ENCODE assay signal across 8 cellular contexts in the genomic region with DNA sequence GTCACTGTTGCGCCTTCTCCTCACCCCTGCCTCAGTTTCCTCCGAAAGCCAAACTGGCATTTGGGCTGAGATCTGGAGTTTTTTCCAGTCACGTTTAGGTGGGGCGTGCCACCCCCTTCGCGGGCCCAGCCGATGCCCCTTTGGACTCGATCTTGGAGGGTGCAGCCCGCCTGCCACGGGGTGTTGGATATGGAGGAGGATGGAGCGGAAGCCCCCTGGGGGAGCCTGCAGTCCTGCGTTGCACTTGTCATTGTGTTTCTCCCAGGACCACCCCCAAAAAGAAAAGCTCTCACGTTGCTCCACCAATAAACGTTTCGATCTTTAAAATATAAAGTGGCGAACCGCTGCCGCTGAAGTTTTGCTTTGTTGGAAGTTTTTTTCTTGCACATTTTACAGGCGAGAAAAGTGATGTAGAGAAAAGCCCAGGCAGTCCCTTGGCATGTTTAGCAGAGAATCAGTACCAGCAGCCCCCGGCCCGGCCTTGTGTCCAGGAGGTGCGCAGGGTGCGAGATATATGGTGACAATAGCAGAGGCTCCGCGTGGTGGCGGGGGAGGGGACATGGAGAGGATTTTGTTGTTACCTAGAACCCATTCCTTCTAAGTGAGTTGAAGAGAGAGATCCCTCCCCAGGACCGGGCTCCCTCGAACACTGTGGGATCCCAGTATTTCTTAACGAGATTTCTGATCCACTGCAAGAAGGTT. TPM values are rescaled to one million over a fixed set of nuclear protein-coding genes. Genes with fewer than 3 reads are reported as not detected.
A peak's percentile ranks its signal among the peaks of the same experiment; 100 is the strongest.
DNase-seq lines count a peak whose midpoint lies in the region; ATAC-seq and TF ChIP-seq lines count a peak whose summit lies in the region.

No MANE protein-coding gene starts in this region.

- no peak for ATAC-seq in activated T-helper 17 cell treated with anti-CD3 and anti-CD28 coated beads, Interleukin-2, amount 50 U/mL, for 72 hours (replicated peaks)
- no peak for ATAC-seq in GM18868 (IDR thresholded peaks at IDR 0.05; ENCODE audit: unreplicated experiment)

- WGBS in iPS DF 6.9 (ENCODE audit: insufficient coverage, insufficient read length): no CpG with 5 or more reads among the region's 29 CpGs
- WGBS in spleen, 5 donors: 2 to 3% (median 3%) methylated on average over 29 of the region's 29 CpGs

- H3K9me3 ChIP-seq in iPS DF 6.9 (ENCODE audit: control insufficient read depth, insufficient read depth, low read length) (no peaks in the 10 kb centered on the region), spleen (no peaks in the 10 kb centered on the region)

- H3K27ac ChIP-seq in iPS DF 6.9 (ENCODE audit: low read length): no peak overlapping the region
- peak overlapping the region; percentile 77 to 92 (median 89) for H3K27ac ChIP-seq in spleen

- intact Hi-C loops in spleen (cut with DNase I; ENCODE audit: low total_unique reads): loop anchor here (5.0 to 10.0 kb wide), 2 partner anchors 56 to 112 kb away; no protein-coding TSS in a partner anchor

- H3K27me3 ChIP-seq in iPS DF 6.9 (ENCODE audit: control insufficient read depth, insufficient read depth, low read length): peaks cover 4% of the 10 kb centered on the region; the same call in 1 of the 2 replicates
- peaks cover 0 to 35% (median 10%) of the 10 kb centered on the region in 7 donors for H3K27me3 ChIP-seq in spleen (replicated peaks in 1 of 7)

- H3K36me3 ChIP-seq in iPS DF 6.9 (ENCODE audit: control insufficient read depth, insufficient read depth, low read length): no peaks in the 10 kb centered on the region
- H3K36me3 ChIP-seq in spleen: no peaks in the 10 kb centered on the region

- peaks cover 25% of the 10 kb centered on the region for H3K27me3 Mint-ChIP-seq in activated T-helper 17 cell treated with anti-CD3 and anti-CD28 coated beads, Interleukin-2, amount 50 U/mL, for 72 hours

- DNase-seq in stimulated activated CD4-positive, alpha-beta T cell treated with anti-CD3 and anti-CD28 coated beads, Interleukin-2, amount 100 ng/mL, for 24 hours: peak; percentile 23 to 32
- no peak for DNase-seq in stimulated activated CD4-positive, alpha-beta T cell treated with anti-CD3 and anti-CD28 coated beads, Interleukin-2, amount 100 ng/mL, for 48 hours
- DNase-seq in iPS DF 6.9 (ENCODE audit: low read depth, low spot score) (no peak), spleen (peak; percentile 80), NAMALWA (ENCODE audit: low spot score) (no peak), T1000 (lab: John Stamatoyannopoulos, UW) (no peak)

- peaks cover 2% of the 10 kb centered on the region; the same call in 1 of the 2 replicates for H3K4me1 ChIP-seq in iPS DF 6.9 (ENCODE audit: control insufficient read depth, insufficient read depth, low read length)
- H3K4me1 ChIP-seq in spleen: peaks cover 21 to 77% (median 58%) of the 10 kb centered on the region in 6 donors

- H3K4me3 Mint-ChIP-seq in activated T-helper 17 cell treated with anti-CD3 and anti-CD28 coated beads, Interleukin-2, amount 50 U/mL, for 72 hours: peak overlapping the region; percentile 83

- H3K36me3 Mint-ChIP-seq in activated T-helper 17 cell treated with anti-CD3 and anti-CD28 coated beads, Interleukin-2, amount 50 U/mL, for 72 hours (ENCODE audit: low read depth): no peaks in the 10 kb centered on the region

- H3K4me1 Mint-ChIP-seq in activated T-helper 17 cell treated with anti-CD3 and anti-CD28 coated beads, Interleukin-2, amount 50 U/mL, for 72 hours: peaks cover 6% of the 10 kb centered on the region

- peak in 1 of 11 experiments; percentile 2 for TF ChIP-seq CTCF in spleen (IDR thresholded peaks at IDR 0.05 in 8 of 11, conservative IDR thresholded peaks at IDR 0.05 in 3 of 11)

- H3K9me3 Mint-ChIP-seq in activated T-helper 17 cell treated with anti-CD3 and anti-CD28 coated beads, Interleukin-2, amount 50 U/mL, for 72 hours: no peaks in the 10 kb centered on the region

- peak overlapping the region; percentile 17 for H3K27ac Mint-ChIP-seq in activated T-helper 17 cell treated with anti-CD3 and anti-CD28 coated beads, Interleukin-2, amount 50 U/mL, for 72 hours

- no peak for TF ChIP-seq POLR2A in spleen (IDR thresholded peaks at IDR 0.05)

- H3K4me3 ChIP-seq in iPS DF 6.9 (ENCODE audit: low read length) (peak overlapping the region; percentile 64), spleen (peak overlapping the region; percentile 55 to 84 (median 72))

RNA-seq across cellular contexts. Expression of a gene that starts 0.7 kb away (rescaled TPM):
- 10 to 100 TPM in 1 of 2 donors, 1 to 10 TPM in 1; 9.4 to 33.4 TPM for total RNA-seq in activated T-helper 17 cell treated with anti-CD3 and anti-CD28 coated beads, Interleukin-2, amount 50 U/mL, for 72 hours
- 100 to 1,000 TPM in 4 of 7 donors, 10 to 100 TPM in 3; 57.3 to 128 (median 111) TPM for total RNA-seq in spleen
- polyA plus RNA-seq in spleen: 1 to 10 TPM; 4.7 to 9.0 (median 7.0) TPM

Comparison
In these comparisons a context has a peak if more than half of its experiments do, and no peak if none do; other contexts are left out.
1. DNase-seq: peak in stimulated activated CD4-positive, alpha-beta T cell treated with anti-CD3 and anti-CD28 coated beads, Interleukin-2, amount 100 ng/mL, for 24 hours (2 of 2) and spleen (single experiment); none in stimulated activated CD4-positive, alpha-beta T cell treated with anti-CD3 and anti-CD28 coated beads, Interleukin-2, amount 100 ng/mL, for 48 hours (0 of 2), iPS DF 6.9 (single experiment), NAMALWA (single experiment) and T1000 (single experiment).